In genomic region chr14:95524706-95525512, GRCh38 we compare ENCODE assay signal across 1 cellular context.
A peak's percentile ranks its signal among the peaks of the same experiment; 100 is the strongest.
TF ChIP-seq lines count a peak whose summit lies in the region.

No MANE protein-coding gene starts in this region.

TF ChIP-seq in K562, 482 proteins besides CTCF, POLR2A, EP300 and RAD21 (continued from another document):
- TF ChIP-seq, protein P1, sequence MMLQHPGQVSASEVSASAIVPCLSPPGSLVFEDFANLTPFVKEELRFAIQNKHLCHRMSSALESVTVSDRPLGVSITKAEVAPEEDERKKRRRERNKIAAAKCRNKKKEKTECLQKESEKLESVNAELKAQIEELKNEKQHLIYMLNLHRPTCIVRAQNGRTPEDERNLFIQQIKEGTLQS (IDR thresholded peaks at IDR 0.05), result peak; percentile 48; the same call in 1 of the 2 replicates
- TF ChIP-seq, protein P1 (CRISPR knock-in tag; conservative IDR thresholded peaks at IDR 0.05), result no peak
- no peak for TF ChIP-seq SMARCA5 (IDR thresholded peaks at IDR 0.05)
- no peak for TF ChIP-seq KLF16 (IDR thresholded peaks at IDR 0.05)
- TF ChIP-seq ZNF263 (CRISPR knock-in tag; IDR thresholded peaks at IDR 0.05; ENCODE audit: borderline replicate concordance), result no peak
- TF ChIP-seq RBM14 (IDR thresholded peaks at IDR 0.05; ENCODE audit: borderline replicate concordance, insufficient read depth, low read depth, low read length), result no peak
- TF ChIP-seq ELF4 (CRISPR knock-in tag; IDR thresholded peaks at IDR 0.05), result no peak
